In the genomic region with DNA sequence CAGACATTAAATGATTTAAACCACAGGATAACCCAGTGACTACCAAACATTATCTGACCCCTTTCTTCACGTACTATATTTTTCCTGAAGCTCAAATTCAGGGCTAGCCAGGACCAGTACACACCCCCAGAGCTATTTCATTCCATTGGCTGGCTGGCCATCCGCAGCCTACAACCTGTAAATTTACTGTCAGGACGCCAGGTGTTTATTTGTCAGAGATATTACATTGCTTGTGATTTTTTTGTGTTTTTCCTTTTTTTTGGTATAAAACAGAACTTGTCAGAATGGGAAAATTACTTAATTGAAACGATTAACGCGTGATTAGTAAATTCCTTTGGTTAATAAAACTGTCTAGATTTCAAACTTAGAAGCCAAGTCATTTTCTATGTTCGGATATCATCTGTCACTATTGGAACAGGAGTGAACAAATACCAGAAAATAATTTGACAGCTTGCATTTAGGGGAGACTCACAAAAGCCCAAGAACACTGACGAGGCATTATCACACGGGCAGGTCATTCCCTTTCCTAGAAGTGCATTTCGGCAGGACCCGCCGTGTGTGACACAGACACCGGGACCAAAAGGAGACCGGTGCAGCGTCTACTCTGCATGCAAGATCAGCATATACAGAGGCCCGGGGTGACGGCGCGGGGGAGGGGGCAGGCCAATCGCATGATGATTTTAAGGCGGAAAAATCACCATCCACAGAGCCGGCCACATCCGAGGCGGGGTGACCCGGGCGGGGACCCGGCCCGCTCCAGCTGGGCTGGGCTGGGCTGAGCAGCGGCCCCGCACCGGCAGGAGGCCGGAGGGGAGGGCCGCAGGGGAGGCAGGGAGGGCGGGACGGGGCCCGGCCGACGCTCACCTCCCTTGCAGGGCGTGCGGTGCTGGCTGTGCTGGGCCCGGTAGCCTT, we compare ENCODE assay signal across 8 cellular contexts.
DNase-seq lines count a peak whose midpoint lies in the region; ATAC-seq and TF ChIP-seq lines count a peak whose summit lies in the region.

No MANE protein-coding gene starts in this region.

- no peaks in the 10 kb centered on the region for H3K27me3 ChIP-seq in muscle layer of duodenum (ENCODE audit: low read depth, low read length)

- peak overlapping the region; percentile 62 for H3K27ac ChIP-seq in muscle layer of duodenum (ENCODE audit: low read length)

- peak; percentile 25 for ATAC-seq in HG02884 (IDR thresholded peaks at IDR 0.05; ENCODE audit: unreplicated experiment)

- H3K4me3 ChIP-seq in muscle layer of duodenum (ENCODE audit: low read depth in 1 of 2, low read length in 2 of 2) = peak overlapping the region; percentile 74 to 87

- no peak for TF ChIP-seq POLR2A in erythroblast (IDR thresholded peaks at IDR 0.05; ENCODE audit: low read length)

- DNase-seq in SIG-M5 treated with dmso at 0.1 percent for 504 hours (lab: John Stamatoyannopoulos, UW; ENCODE audit: unreplicated experiment) (peak; percentile 34), SIG-M5 (lab: John Stamatoyannopoulos, UW) (no peak), NCI-H82 treated with DMSO at 0.1 percent for 48 hours (lab: John Stamatoyannopoulos, UW; ENCODE audit: unreplicated experiment) (peak; percentile 7), erythroblast (lab: John Stamatoyannopoulos, UW) (peak; percentile 72 to 80)
- peak; percentile 70 for DNase-seq in activated T-cell treated with anti-CD3 and anti-CD28 coated beads, Interleukin-2, amount 50 U/mL, for 1 hour
- peak; percentile 27 to 34 for DNase-seq in stimulated activated CD8-positive, alpha-beta memory T cell treated with anti-CD3 and anti-CD28 coated beads, Interleukin-7, amount 100 ng/mL, for 1 hour (ENCODE audit: low read depth in 2 of 2)

- H3K36me3 ChIP-seq in muscle layer of duodenum (ENCODE audit: control insufficient read depth in 1 of 2, insufficient read depth in 2 of 2, low read length in 2 of 2) = peaks cover 6 to 17% of the 10 kb centered on the region in 2 donors

- H3K4me1 ChIP-seq in muscle layer of duodenum (ENCODE audit: control insufficient read depth in 1 of 2, insufficient read depth in 2 of 2, low read length in 2 of 2) = peaks cover 16 to 26% of the 10 kb centered on the region in 2 donors

- H3K9me3 ChIP-seq in muscle layer of duodenum (ENCODE audit: control insufficient read depth in 1 of 2, low read length in 2 of 2) = no peaks in the 10 kb centered on the region
